ENCODE assay signal across 9 cellular contexts in the genomic region with DNA sequence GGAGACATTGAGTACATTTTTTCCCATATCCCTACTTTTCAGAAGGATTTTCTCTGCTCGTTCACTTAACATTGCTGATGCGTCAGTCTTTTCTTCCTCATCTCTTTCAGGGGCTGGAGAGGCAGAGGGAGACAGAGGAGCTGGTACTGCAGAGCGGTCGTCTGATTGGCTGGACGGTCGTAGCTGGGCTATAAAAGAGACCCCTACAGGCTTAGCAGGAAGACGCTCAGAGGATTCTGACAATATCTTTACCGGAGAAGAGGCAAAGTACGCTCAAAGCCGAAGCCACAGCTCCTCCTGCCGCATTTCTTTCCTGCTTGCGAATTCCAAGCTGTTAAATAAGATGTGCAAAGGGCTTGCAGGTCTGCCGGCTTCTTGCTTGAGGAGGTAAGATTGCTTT. TPM values are rescaled to one million over a fixed set of nuclear protein-coding genes. Genes with fewer than 3 reads are reported as not detected.
DNase-seq lines count a peak whose midpoint lies in the region; ATAC-seq and TF ChIP-seq lines count a peak whose summit lies in the region.
"Had no signal": no experiment of that assay in that cellular context is flagged by ENCODE, and none has a peak within 500 bp of the region (broad histone marks: within the 10 kb centered on the region; RNA-seq: fewer than 3 reads in every experiment).

A gene (plus strand): TSS at position 220 of the 400 bp plus-strand sequence. CDS start 124 bp downstream, at position 344.

- POLR2A ChIA-PET in BJ (lab: Charles Lee) = interaction anchor here (0.5 to 1.0 kb wide), 2 partner anchors 191 to 218 kb away, joined by 3 to 7 read pairs; no protein-coding TSS in a partner anchor

- ATAC-seq in GM18519 (IDR thresholded peaks at IDR 0.05; ENCODE audit: low FRiP score, unreplicated experiment) (no peak), HG03521 (IDR thresholded peaks at IDR 0.05; ENCODE audit: unreplicated experiment) (no peak)
- ATAC-seq: GM12878 had no signal

- TF ChIP-seq CTCF in BJ (IDR thresholded peaks at IDR 0.05; ENCODE audit: insufficient read depth, low read depth, low read length) (peak; percentile 77), choroid plexus epithelial cell (conservative IDR thresholded peaks at IDR 0.05; ENCODE audit: low read depth, low read length) (peak; percentile 85)

- DNase-seq in BJ (ENCODE audit: low read depth) (peak; percentile 75), NCI-H2081 treated with DMSO at 0.1 percent for 48 hours (lab: John Stamatoyannopoulos, UW) (peak; percentile 71), choroid plexus epithelial cell (ENCODE audit: low read depth) (peak; percentile 99), kidney glomerular epithelial cell (lab: John Stamatoyannopoulos, UW) (peak; percentile 99), superior temporal gyrus (ENCODE audit: extremely low spot score) (peak; percentile 76)
- DNase-seq in central memory CD4-positive, alpha-beta T cell = no peak

- H3K27me3 ChIP-seq in BJ (ENCODE audit: control insufficient read depth, insufficient read depth, low read length) = no peaks in the 10 kb centered on the region

- H3K36me3 ChIP-seq in BJ (ENCODE audit: control insufficient read depth, insufficient read depth, low read length) = peaks cover 6% of the 10 kb centered on the region; the same call in 1 of the 2 replicates

- CTCF ChIA-PET in BJ (lab: Yijun Ruan, JAX) = interaction anchor here (0.6 to 9.7 kb wide), 41 partner anchors 9 to 1627 kb away, joined by 3 to 117 read pairs (median 5); no protein-coding TSS in a partner anchor

- H3K4me3 ChIP-seq in BJ (ENCODE audit: low read depth, low read length) = peak within 1 kb of the TSS; percentile 35
- peak within 1 kb of the TSS; percentile 65 for H3K4me3 ChIP-seq in choroid plexus epithelial cell (ENCODE audit: low read depth, low read length)
- H3K4me3 ChIP-seq: GM12878 had no signal

RNA-seq across cellular contexts. Expression of the gene that starts here (rescaled TPM):
- polyA plus RNA-seq in BJ (2011; rRNA removed) = 25.8 and 26.4 TPM in 2 replicates
- polyA minus RNA-seq in BJ (2011; rRNA and poly(A)+ RNA removed) = 7.1 and 10.4 TPM in 2 replicates
